In the genomic region with DNA sequence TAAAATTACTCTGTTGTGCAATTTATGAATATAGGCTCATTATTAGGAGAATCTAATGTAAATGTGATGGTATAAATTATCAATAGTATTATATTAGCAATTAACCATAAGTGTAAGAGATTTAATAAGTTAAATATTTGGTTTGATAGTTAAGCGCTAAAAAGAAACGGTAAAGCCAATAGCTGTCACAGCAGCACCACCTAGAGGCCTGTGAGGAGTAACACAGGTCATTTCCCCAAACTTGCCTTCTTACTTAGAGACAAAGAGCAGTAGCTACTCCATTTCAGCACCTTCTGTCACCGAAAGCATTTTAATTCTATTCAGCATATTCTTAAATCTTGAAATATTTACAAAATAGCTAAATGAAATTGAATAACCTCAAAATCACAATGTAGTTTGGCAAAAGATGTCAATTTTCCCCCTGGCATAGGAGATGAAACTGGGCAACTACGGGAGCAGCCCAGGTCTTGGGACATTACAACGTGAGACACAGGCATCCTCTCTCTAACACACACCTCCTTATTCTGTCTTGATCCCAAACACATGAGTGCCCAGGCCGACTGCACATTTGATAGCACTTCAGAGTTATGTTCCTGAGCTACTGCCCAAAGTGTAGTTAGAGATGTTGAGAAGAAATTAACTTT, we compare ENCODE assay signal across 8 cellular contexts. TPM values are rescaled to one million over a fixed set of nuclear protein-coding genes. Genes with fewer than 3 reads are reported as not detected.
DNase-seq lines count a peak whose midpoint lies in the region; ATAC-seq, FAIRE-seq and TF ChIP-seq lines count a peak whose summit lies in the region.

No MANE protein-coding gene starts in this region.

- H3K27ac ChIP-seq in foreskin keratinocyte (no peak overlapping the region), prostate gland (no peak overlapping the region)

- TF ChIP-seq POLR2A in prostate gland (IDR thresholded peaks at IDR 0.05) (no peak), lower leg skin (IDR thresholded peaks at IDR 0.05) (no peak)

- CTCF ChIA-PET in GM10248 (lab: Yijun Ruan, JAX) = interaction anchor here (0.6 to 5.7 kb wide), 91 partner anchors 9 to 1820 kb away, joined by 3 to 104 read pairs (median 4); a partner anchor contains a TSS

- H3K4me1 ChIP-seq in foreskin keratinocyte = no peaks in the 10 kb centered on the region
- no peaks in the 10 kb centered on the region for H3K4me1 ChIP-seq in prostate gland (replicated peaks)

- WGBS in prostate gland = 32% methylated on average over 6 of the region's 6 CpGs
- WGBS in lower leg skin, 2 donors = 27 to 31% methylated on average over 6 of the region's 6 CpGs

- intact Hi-C loops in activated T-helper 2 cell treated with anti-CD3 and anti-CD28 coated beads, Interferon-gamma antibody, Interleukin-2, Interleukin-4, amounts not matched to agents 10 μg/mL and 5 μg/mL and 100 μg/mL, durations not matched to agents 14 hours and 24 hours and 36 hours (cut with micrococcal nuclease) = loop anchor here (1.0 kb wide), 2 partner anchors 10 to 298 kb away; no protein-coding TSS in a partner anchor
- intact Hi-C loops in prostate gland (cut with DNase I) = loop anchor here (10.0 kb wide), 1 partner anchor 922 kb away; a partner anchor contains a TSS
- intact Hi-C loops in lower leg skin (cut with DNase I; ENCODE audit: low total_unique reads) = no loop called here

- H3K4me3 ChIP-seq in prostate gland (no peak overlapping the region), lower leg skin (ENCODE audit: low read depth, poor library complexity, severe bottlenecking) (no peak overlapping the region)

- peak; percentile 74 for FAIRE-seq in RCC 7860 (lab: Jason Lieb, UNC)

- no peaks in the 10 kb centered on the region for H3K9me3 Mint-ChIP-seq in activated T-helper 2 cell treated with anti-CD3 and anti-CD28 coated beads, Interferon-gamma antibody, Interleukin-2, Interleukin-4, amounts not matched to agents 10 μg/mL and 5 μg/mL and 100 μg/mL, durations not matched to agents 14 hours and 24 hours and 36 hours

- no peak overlapping the region for H3K4me3 Mint-ChIP-seq in activated T-helper 2 cell treated with anti-CD3 and anti-CD28 coated beads, Interferon-gamma antibody, Interleukin-2, Interleukin-4, amounts not matched to agents 10 μg/mL and 5 μg/mL and 100 μg/mL, durations not matched to agents 14 hours and 24 hours and 36 hours (ENCODE audit: low read depth)

- no peaks in the 10 kb centered on the region for H3K9me3 ChIP-seq in prostate gland

- no peak overlapping the region for H3K27ac Mint-ChIP-seq in activated T-helper 2 cell treated with anti-CD3 and anti-CD28 coated beads, Interferon-gamma antibody, Interleukin-2, Interleukin-4, amounts not matched to agents 10 μg/mL and 5 μg/mL and 100 μg/mL, durations not matched to agents 14 hours and 24 hours and 36 hours

- H3K36me3 ChIP-seq in prostate gland = no peaks in the 10 kb centered on the region

- TF ChIP-seq CTCF in GM10248 (IDR thresholded peaks at IDR 0.05; ENCODE audit: control extremely low read depth, extremely low read depth, low read depth, missing control alignments) (peak; percentile 88), foreskin keratinocyte (conservative IDR thresholded peaks at IDR 0.05) (peak; percentile 87), prostate gland (IDR thresholded peaks at IDR 0.05) (peak; percentile 28 to 78 (median 62)), lower leg skin (IDR thresholded peaks at IDR 0.05) (no peak)

- peaks cover 26% of the 10 kb centered on the region for H3K27me3 Mint-ChIP-seq in activated T-helper 2 cell treated with anti-CD3 and anti-CD28 coated beads, Interferon-gamma antibody, Interleukin-2, Interleukin-4, amounts not matched to agents 10 μg/mL and 5 μg/mL and 100 μg/mL, durations not matched to agents 14 hours and 24 hours and 36 hours (ENCODE audit: low read depth)

- H3K27me3 ChIP-seq in foreskin keratinocyte (peaks cover 3% of the 10 kb centered on the region), prostate gland (replicated peaks; ENCODE audit: insufficient read depth) (no peaks in the 10 kb centered on the region)

- DNase-seq in A172 (ENCODE audit: low spot score) = peak; percentile 63
- DNase-seq in GM10248 (ENCODE audit: extremely low spot score) = peak; percentile 46
- DNase-seq in RCC 7860 (ENCODE audit: low spot score) = peak; percentile 47
- DNase-seq in activated T-helper 2 cell treated with anti-CD3 and anti-CD28 coated beads, Interferon-gamma antibody, Interleukin-2, Interleukin-4, amounts not matched to agents 10 μg/mL and 5 μg/mL and 100 μg/mL, durations not matched to agents 14 hours and 24 hours and 36 hours (ENCODE audit: low spot score) = peak; percentile 35
- DNase-seq in foreskin keratinocyte = peak in 1 of 2 donors; percentile 49
- DNase-seq in prostate gland (ENCODE audit: low spot score) = peak; percentile 50
- DNase-seq in lower leg skin (ENCODE audit: low spot score in 2 of 2) = no peak

- peaks cover 8% of the 10 kb centered on the region for H3K4me1 Mint-ChIP-seq in activated T-helper 2 cell treated with anti-CD3 and anti-CD28 coated beads, Interferon-gamma antibody, Interleukin-2, Interleukin-4, amounts not matched to agents 10 μg/mL and 5 μg/mL and 100 μg/mL, durations not matched to agents 14 hours and 24 hours and 36 hours (ENCODE audit: low read depth)

- no peaks in the 10 kb centered on the region for H3K36me3 Mint-ChIP-seq in activated T-helper 2 cell treated with anti-CD3 and anti-CD28 coated beads, Interferon-gamma antibody, Interleukin-2, Interleukin-4, amounts not matched to agents 10 μg/mL and 5 μg/mL and 100 μg/mL, durations not matched to agents 14 hours and 24 hours and 36 hours (ENCODE audit: low read depth)

- ATAC-seq in HG03354 (IDR thresholded peaks at IDR 0.05; ENCODE audit: poor library complexity, severe bottlenecking, unreplicated experiment) (peak; percentile 81), foreskin keratinocyte (peak; percentile 69)

- POLR2A ChIA-PET in GM10248 (lab: Yijun Ruan, JAX) = no interaction called here

RNA-seq across cellular contexts. Expression of a gene that starts 14.3 kb away (rescaled TPM):
- not detected in 2 replicates for total RNA-seq in A172 (2014; rRNA removed; shearing (Covaris generic))
- total RNA-seq in activated T-helper 2 cell treated with anti-CD3 and anti-CD28 coated beads, Interferon-gamma antibody, Interleukin-2, Interleukin-4, amounts not matched to agents 10 μg/mL and 5 μg/mL and 100 μg/mL, durations not matched to agents 14 hours and 24 hours and 36 hours = not detected in 2 replicates
- total RNA-seq in foreskin keratinocyte = 0.51 TPM in 1 of 2 replicates, not detected in the other
- polyA plus RNA-seq in foreskin keratinocyte = 0.20 and 0.77 TPM in 2 replicates
- total RNA-seq in prostate gland = 10 to 100 TPM in 1 of 2 donors, 1 to 10 TPM in 1; 4.6 to 43.5 TPM
- total RNA-seq in lower leg skin = 1 to 10 TPM in 2 of 4 donors, not detected in 2; 3.6 to 4.1 TPM

Comparison
In these comparisons a context has a peak if more than half of its experiments do, and no peak if none do; other contexts are left out.
1. DNase-seq: peak in A172 (single experiment), GM10248 (single experiment), RCC 7860 (single experiment), activated T-helper 2 cell treated with anti-CD3 and anti-CD28 coated beads, Interferon-gamma antibody, Interleukin-2, Interleukin-4, amounts not matched to agents 10 μg/mL and 5 μg/mL and 100 μg/mL, durations not matched to agents 14 hours and 24 hours and 36 hours (single experiment) and prostate gland (single experiment); none in lower leg skin (0 of 2).
2. CTCF ChIP-seq: peak in GM10248 (single experiment), foreskin keratinocyte (single experiment) and prostate gland (4 of 4); none in lower leg skin (0 of 3).